Comparison of ENCODE assay signal across 8 cellular contexts in genomic region chr16:79403534-79403933, GRCh38.
"Had no signal": no experiment of that assay in that cellular context is flagged by ENCODE, and none has a peak within 500 bp of the region (broad histone marks: within the 10 kb centered on the region; RNA-seq: fewer than 3 reads in every experiment).

No MANE protein-coding gene starts in this region.

- DNase-seq: H9, HCEC 1CT, KG1 had no signal

- H3K27ac ChIP-seq: HL-60 had no signal

- FAIRE-seq: H1, H54 had no signal

- H3K4me3 ChIP-seq: GM23338 had no signal

- H3K27ac Mint-ChIP-seq: GM23338, IgD-negative memory B cell had no signal

- H3K4me3 Mint-ChIP-seq: GM23338, H9, IgD-negative memory B cell had no signal

- H2AFZ ChIP-seq: GM23338 had no signal

- ATAC-seq: GM23338 had no signal

- H3K4me2 ChIP-seq: GM23338 had no signal
